Comparison of ENCODE assay signal across 26 cellular contexts in the genomic region with DNA sequence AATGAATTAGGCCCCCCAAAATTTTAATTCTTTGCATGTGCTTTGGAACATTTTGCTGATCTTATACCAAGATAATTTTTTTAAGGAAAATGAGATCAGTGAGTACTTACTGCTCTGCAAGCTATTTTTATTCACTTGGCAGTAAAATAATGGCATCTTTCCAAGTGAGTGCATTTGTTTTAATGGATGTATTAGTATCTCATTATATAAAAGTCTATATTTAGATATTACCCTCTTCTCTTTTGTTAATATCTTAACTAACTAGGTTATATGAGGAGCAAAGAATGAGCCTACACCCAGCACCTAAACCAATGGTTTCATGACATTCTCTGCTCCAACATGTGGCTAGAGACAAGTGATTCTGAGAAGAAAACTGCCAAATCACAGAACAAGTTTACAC. TPM values are rescaled to one million over a fixed set of nuclear protein-coding genes. Genes with fewer than 3 reads are reported as not detected.
A peak's percentile ranks its signal among the peaks of the same experiment; 100 is the strongest.
DNase-seq lines count a peak whose midpoint lies in the region; ATAC-seq, FAIRE-seq and TF ChIP-seq lines count a peak whose summit lies in the region.
"Had no signal": no experiment of that assay in that cellular context is flagged by ENCODE, and none has a peak within 500 bp of the region (broad histone marks: within the 10 kb centered on the region; RNA-seq: fewer than 3 reads in every experiment).

No MANE protein-coding gene starts in this region.

- no peaks in the 10 kb centered on the region for H3K36me3 Mint-ChIP-seq in astrocyte (ENCODE audit: low read depth, unreplicated experiment)
- H3K36me3 Mint-ChIP-seq: CD4-positive, CD25-positive, alpha-beta regulatory T cell had no signal

- ATAC-seq in left ventricle myocardium superior: peak; percentile 29
- ATAC-seq in HG03025 (IDR thresholded peaks at IDR 0.05; ENCODE audit: low FRiP score, unreplicated experiment): no peak
- no peak for ATAC-seq in GM21515 (IDR thresholded peaks at IDR 0.05; ENCODE audit: unreplicated experiment)
- ATAC-seq: effector memory CD8-positive, alpha-beta T cell had no signal

- H3K4me3 ChIP-seq in astrocyte (ENCODE audit: insufficient read depth, low read depth, low read length) (no peak overlapping the region), skeletal muscle tissue (ENCODE audit: low read length in 3 of 3) (no peak overlapping the region)
- H3K4me3 ChIP-seq: esophagus squamous epithelium had no signal

- H3K27me3 ChIP-seq in astrocyte (ENCODE audit: insufficient read depth, low read length): no peaks in the 10 kb centered on the region
- H3K27me3 ChIP-seq in skeletal muscle tissue (ENCODE audit: control insufficient read depth in 3 of 3, insufficient read depth in 3 of 3, low read length in 3 of 3): no peaks in the 10 kb centered on the region
- H3K27me3 ChIP-seq: esophagus squamous epithelium, neutrophil had no signal

- no peaks in the 10 kb centered on the region for H3K27me3 Mint-ChIP-seq in astrocyte (ENCODE audit: low read depth, unreplicated experiment)
- H3K27me3 Mint-ChIP-seq: effector memory CD8-positive, alpha-beta T cell had no signal

- in situ Hi-C loops in G401 (cut with HindIII; ENCODE audit: low sequenced_read_pairs): no loop called here

- FAIRE-seq in astrocyte (lab: Jason Lieb, UNC): no peak

- H3K4me2 ChIP-seq in astrocyte (ENCODE audit: low read length): no peak overlapping the region

- H4K20me1 ChIP-seq in astrocyte (ENCODE audit: insufficient read depth, low read length): no peaks in the 10 kb centered on the region

- no peak for TF ChIP-seq CTCF in astrocyte (IDR thresholded peaks at IDR 0.05; ENCODE audit: insufficient read depth, low read depth, low read length)

- H3K4me1 Mint-ChIP-seq in astrocyte (ENCODE audit: low read depth, unreplicated experiment): no peaks in the 10 kb centered on the region
- H3K4me1 Mint-ChIP-seq: CD4-positive, CD25-positive, alpha-beta regulatory T cell had no signal

- H3K4me3 Mint-ChIP-seq in astrocyte (ENCODE audit: unreplicated experiment): no peak overlapping the region
- H3K4me3 Mint-ChIP-seq: CD4-positive, CD25-positive, alpha-beta regulatory T cell; effector memory CD8-positive, alpha-beta T cell; HFFc6; T-helper 1 cell treated with Interleukin-12 subunit alpha and Interleukin-12 subunit beta and Interleukin-4 antibody, amounts not matched to agents 30 μg/mL and 1 μg/mL, for 36 hours had no signal

- H3K9ac ChIP-seq in astrocyte (ENCODE audit: low read length) (no peak overlapping the region), skeletal muscle tissue (ENCODE audit: low read depth in 1 of 3, low read length in 3 of 3) (no peak overlapping the region)

- H3K27ac ChIP-seq in astrocyte (ENCODE audit: low read depth, low read length) (no peak overlapping the region), skeletal muscle tissue (ENCODE audit: low read depth, low read length) (peak overlapping the region; percentile 79)
- H3K27ac ChIP-seq: HL-60, neutrophil had no signal

- H3K4me1 ChIP-seq in astrocyte (ENCODE audit: insufficient read depth, low read length) (no peaks in the 10 kb centered on the region), skeletal muscle tissue (ENCODE audit: control insufficient read depth in 3 of 3, insufficient read depth in 3 of 3, low read length in 3 of 3) (peaks cover 3 to 5% (median 4%) of the 10 kb centered on the region in 3 donors)

- H2AFZ ChIP-seq in astrocyte (ENCODE audit: low read depth, low read length): no peak overlapping the region

- no peaks in the 10 kb centered on the region for H3K9me3 Mint-ChIP-seq in astrocyte (ENCODE audit: unreplicated experiment)
- H3K9me3 Mint-ChIP-seq: CD4-positive, CD25-positive, alpha-beta regulatory T cell; effector memory CD8-positive, alpha-beta T cell; HFFc6; T-helper 1 cell treated with Interleukin-12 subunit alpha and Interleukin-12 subunit beta and Interleukin-4 antibody, amounts not matched to agents 30 μg/mL and 1 μg/mL, for 36 hours had no signal

- peak; percentile 40 for DNase-seq in G401 (ENCODE audit: low spot score)
- peak; percentile 23 for DNase-seq in astrocyte (ENCODE audit: low read depth)
- no peak for DNase-seq in left ventricle myocardium superior
- DNase-seq in mesenteric fat pad (ENCODE audit: low spot score): no peak
- no peak for DNase-seq in activated CD8-positive, alpha-beta memory T cell treated with anti-CD3 and anti-CD28 coated beads, Interleukin-2, amount 50 U/mL, for 4 hours
- DNase-seq: activated CD4-positive, alpha-beta T cell treated with anti-CD3 and anti-CD28 coated beads, Interleukin-2, amount 50 U/mL, for 48 hours; amniotic stem cell; CD4-positive, CD25-positive, alpha-beta regulatory T cell; DMS153; effector memory CD8-positive, alpha-beta T cell; esophagus squamous epithelium; GF-D8; HFFc6; NCI-H1436 treated with DMSO at 0.1 percent for 48 hours; NCI-H2227 treated with DMSO at 0.1 percent for 48 hours; NCI-H774; retina; SHP77 treated with DMSO at 0.1 percent for 48 hours; stimulated activated CD8-positive, alpha-beta memory T cell treated with anti-CD3 and anti-CD28 coated beads, Interleukin-4, amount 100 ng/mL, for 48 hours; substantia nigra had no signal

- intact Hi-C loops in left ventricle myocardium superior (cut with micrococcal nuclease): no loop called here

- no peaks in the 10 kb centered on the region for H3K9me3 ChIP-seq in astrocyte (ENCODE audit: insufficient read depth, low read depth, low read length)
- H3K9me3 ChIP-seq in skeletal muscle tissue (ENCODE audit: control insufficient read depth in 3 of 3, low read length in 3 of 3): peaks cover 0 to 2% (median 0%) of the 10 kb centered on the region in 3 donors
- H3K9me3 ChIP-seq: neutrophil had no signal

- H3K36me3 ChIP-seq in astrocyte (ENCODE audit: insufficient read depth, low read length) (no peaks in the 10 kb centered on the region), skeletal muscle tissue (ENCODE audit: control insufficient read depth in 3 of 3, insufficient read depth in 3 of 3, low read length in 3 of 3) (no peaks in the 10 kb centered on the region)
- H3K36me3 ChIP-seq: esophagus squamous epithelium, neutrophil had no signal

- H3K79me2 ChIP-seq in astrocyte (ENCODE audit: insufficient read depth, low read length): no peaks in the 10 kb centered on the region

- H3K27ac Mint-ChIP-seq in astrocyte (ENCODE audit: unreplicated experiment): no peak overlapping the region
- H3K27ac Mint-ChIP-seq: CD4-positive, CD25-positive, alpha-beta regulatory T cell; effector memory CD8-positive, alpha-beta T cell; HFFc6; T-helper 1 cell treated with Interleukin-12 subunit alpha and Interleukin-12 subunit beta and Interleukin-4 antibody, amounts not matched to agents 30 μg/mL and 1 μg/mL, for 36 hours had no signal

RNA-seq across cellular contexts. Expression of a gene that starts 21.1 kb away (rescaled TPM):
- 5.8 and 8.2 TPM in 2 replicates for total RNA-seq in G401 (2014; rRNA removed; shearing (Covaris generic))
- total RNA-seq in astrocyte (44.0 and 48.7 TPM in 2 replicates), left ventricle myocardium superior (78.3 TPM), skeletal muscle tissue (7.3 TPM), mesenteric fat pad (70.9 TPM)

RNA-seq across cellular contexts. Expression of a gene that starts 42.4 kb away (rescaled TPM):
- 43.0 and 56.7 TPM in 2 replicates for total RNA-seq in G401 (2014; rRNA removed; shearing (Covaris generic))
- total RNA-seq in astrocyte: 479 and 678 TPM in 2 replicates
- 114 TPM for total RNA-seq in left ventricle myocardium superior
- 31.8 TPM for total RNA-seq in skeletal muscle tissue
- 410 TPM for total RNA-seq in mesenteric fat pad

RNA-seq across cellular contexts. Expression of a gene that starts 56.8 kb away (rescaled TPM):
- 3.4 and 6.3 TPM in 2 replicates for total RNA-seq in G401 (2014; rRNA removed; shearing (Covaris generic))
- total RNA-seq in astrocyte (5.7 and 7.0 TPM in 2 replicates), left ventricle myocardium superior (12.8 TPM), skeletal muscle tissue (6.3 TPM), mesenteric fat pad (8.0 TPM)

Comparison
In these comparisons a context has a peak if more than half of its experiments do, and no peak if none do; other contexts are left out.
1. DNase-seq: peak in G401 (single experiment) and astrocyte (single experiment); none in left ventricle myocardium superior (single experiment), mesenteric fat pad (single experiment) and activated CD8-positive, alpha-beta memory T cell treated with anti-CD3 and anti-CD28 coated beads, Interleukin-2, amount 50 U/mL, for 4 hours (single experiment).